In the genomic region with DNA sequence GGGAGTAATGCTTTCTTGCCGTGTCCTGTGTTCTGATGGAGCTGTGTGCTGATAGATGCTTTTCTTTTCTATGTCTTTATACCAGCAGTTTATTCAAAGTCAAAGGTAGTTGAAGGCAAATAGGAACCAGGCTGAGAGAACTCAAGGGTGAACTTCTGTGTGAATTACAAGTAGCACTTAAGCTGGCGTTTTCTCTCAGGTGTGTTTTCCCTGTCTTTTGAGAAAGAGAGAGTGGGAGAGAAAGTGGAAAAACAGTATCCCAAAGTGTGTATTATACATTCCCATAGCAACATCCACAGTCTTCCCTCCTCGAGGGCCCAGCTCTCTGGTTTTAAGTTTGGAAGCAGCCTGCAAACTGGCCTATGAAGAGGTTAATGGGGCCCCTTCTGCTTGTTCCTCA, we compare ENCODE assay signal across 10 cellular contexts. TPM values are rescaled to one million over a fixed set of nuclear protein-coding genes. Genes with fewer than 3 reads are reported as not detected.
DNase-seq lines count a peak whose midpoint lies in the region; ATAC-seq and TF ChIP-seq lines count a peak whose summit lies in the region.
"Had no signal": no experiment of that assay in that cellular context is flagged by ENCODE, and none has a peak within 500 bp of the region (broad histone marks: within the 10 kb centered on the region; RNA-seq: fewer than 3 reads in every experiment).

No MANE protein-coding gene starts in this region.

- H4K20me1 ChIP-seq in BLaER1 = peaks cover 80% of the 10 kb centered on the region

- H3K4me3 ChIP-seq in BLaER1 (peak overlapping the region; percentile 64), HUES64 (ENCODE audit: low read length) (peak overlapping the region; percentile 60; the same call in 1 of the 2 replicates)

- H3K4me2 ChIP-seq in BLaER1 = peak overlapping the region; percentile 78

- no peaks in the 10 kb centered on the region for H3K27me3 Mint-ChIP-seq in central memory CD8-positive, alpha-beta T cell
- H3K27me3 Mint-ChIP-seq in natural killer cell (ENCODE audit: low read depth in 2 of 2) = no peaks in the 10 kb centered on the region

- H3K4me1 Mint-ChIP-seq in central memory CD8-positive, alpha-beta T cell = peaks cover 96% of the 10 kb centered on the region
- H3K4me1 Mint-ChIP-seq in natural killer cell = peaks cover 87 to 89% of the 10 kb centered on the region in 2 donors

- H3K36me3 Mint-ChIP-seq in central memory CD8-positive, alpha-beta T cell (ENCODE audit: insufficient read depth) = peaks cover 9% of the 10 kb centered on the region
- no peaks in the 10 kb centered on the region for H3K36me3 Mint-ChIP-seq in natural killer cell

- peaks cover 14% of the 10 kb centered on the region for H3K9me3 ChIP-seq in BLaER1
- no peaks in the 10 kb centered on the region for H3K9me3 ChIP-seq in HUES64 (ENCODE audit: insufficient read depth, low read depth, low read length)

- H3K9ac ChIP-seq in BLaER1 (peak overlapping the region; percentile 71; the same call in 1 of the 2 replicates), HUES64 (ENCODE audit: low read depth, low read length) (no peak overlapping the region)

- H3K36me3 ChIP-seq in BLaER1 (peaks cover 15% of the 10 kb centered on the region; the same call in 1 of the 2 replicates), HUES64 (ENCODE audit: insufficient read depth, low read length) (no peaks in the 10 kb centered on the region)

- 50% methylated on average over 3 of the region's 3 CpGs for WGBS in HUES64

- peak overlapping the region; percentile 96 for H3K4me3 Mint-ChIP-seq in central memory CD8-positive, alpha-beta T cell
- H3K4me3 Mint-ChIP-seq in natural killer cell = peak overlapping the region; percentile 26

- TF ChIP-seq CTCF in natural killer cell (IDR thresholded peaks at IDR 0.05) = no peak

- ATAC-seq in central memory CD8-positive, alpha-beta T cell (replicated peaks; ENCODE audit: extremely low read depth, poor library complexity, severe bottlenecking) = no peak
- ATAC-seq in natural killer cell (no peak), GM19467 (IDR thresholded peaks at IDR 0.05; ENCODE audit: unreplicated experiment) (no peak), HG03196 (IDR thresholded peaks at IDR 0.05; ENCODE audit: unreplicated experiment) (no peak), GM18870 (IDR thresholded peaks at IDR 0.05; ENCODE audit: unreplicated experiment) (no peak)

- DNase-seq in central memory CD8-positive, alpha-beta T cell (ENCODE audit: low spot score in 2 of 2) = no peak
- no peak for DNase-seq in natural killer cell
- no peak for DNase-seq in NOMO-1 treated with dmso at 0.1 percent for 144 hours (lab: John Stamatoyannopoulos, UW; ENCODE audit: unreplicated experiment)
- DNase-seq: GOT3 had no signal

- H3K27me3 ChIP-seq in BLaER1 (peaks cover 34% of the 10 kb centered on the region), HUES64 (ENCODE audit: insufficient read depth, low read length) (peaks cover 27% of the 10 kb centered on the region)

- no peak overlapping the region for H3K27ac ChIP-seq in BLaER1
- no peak overlapping the region for H3K27ac ChIP-seq in HUES64 (ENCODE audit: low read depth, low read length)
- H3K27ac ChIP-seq: RWPE1 had no signal

- H3K4me1 ChIP-seq in BLaER1 = peaks cover 58% of the 10 kb centered on the region
- peaks cover 64% of the 10 kb centered on the region for H3K4me1 ChIP-seq in HUES64 (ENCODE audit: insufficient read depth, low read length)

- H3K27ac Mint-ChIP-seq in central memory CD8-positive, alpha-beta T cell (ENCODE audit: low read depth) = peak overlapping the region; percentile 89
- H3K27ac Mint-ChIP-seq in natural killer cell = peak overlapping the region; percentile 55 to 79

- intact Hi-C loops in natural killer cell (cut with micrococcal nuclease) = loop anchor here (5.0 kb wide), 1 partner anchor 40 kb away; no protein-coding TSS in a partner anchor

- H3K9me3 Mint-ChIP-seq in central memory CD8-positive, alpha-beta T cell = no peaks in the 10 kb centered on the region
- no peaks in the 10 kb centered on the region for H3K9me3 Mint-ChIP-seq in natural killer cell

RNA-seq across cellular contexts. Expression of a gene that starts 1.5 kb away (rescaled TPM):
- 16.6 TPM for polyA plus RNA-seq in HUES64 (2013, experiment 1 of 2)
- polyA plus RNA-seq in HUES64 (2013, experiment 2 of 2) = 19.6 TPM
- total RNA-seq in natural killer cell = 10 to 100 TPM; 47.6 to 87.5 (median 76.3) TPM
